ENCODE assay signal across 17 cellular contexts in genomic region chr1:232876506-232877360, GRCh38.
DNase-seq lines count a peak whose midpoint lies in the region; ATAC-seq lines count a peak whose summit lies in the region.
"Had no signal": no experiment of that assay in that cellular context is flagged by ENCODE, and none has a peak within 500 bp of the region (broad histone marks: within the 10 kb centered on the region; RNA-seq: fewer than 3 reads in every experiment).

No MANE protein-coding gene starts in this region.

- POLR2A ChIA-PET in activated CD4-positive, alpha-beta T cell treated with anti-CD3 and anti-CD28 coated beads for 36 hours (lab: Charles Lee): no interaction called here

- CTCF ChIA-PET in activated CD4-positive, alpha-beta T cell treated with anti-CD3 and anti-CD28 coated beads for 36 hours (lab: Charles Lee): no interaction called here
- CTCF ChIA-PET in activated naive CD4-positive, alpha-beta T cell treated with anti-CD3 and anti-CD28 coated beads for 36 hours (lab: Charles Lee): no interaction called here

- ATAC-seq in activated CD4-positive, alpha-beta T cell treated with anti-CD3 and anti-CD28 coated beads for 36 hours: peak; percentile 82
- ATAC-seq in activated naive CD4-positive, alpha-beta T cell treated with anti-CD3 and anti-CD28 coated beads, Interleukin-2, amount 50 U/mL, for 72 hours: peak; percentile 87 to 94
- ATAC-seq in activated T-cell treated with anti-CD3 and anti-CD28 coated beads, Interleukin-2, amount 50 U/mL, for 72 hours (replicated peaks in 1 of 2): peak; percentile 78 to 86
- ATAC-seq in stimulated activated effector memory CD8-positive, alpha-beta T cell treated with anti-CD3 and anti-CD28 coated beads, Interleukin-12 subunit alpha, Interleukin-12 subunit beta, amount 100 ng/mL, for 72 hours: peak; percentile 84
- ATAC-seq in GM21423 (IDR thresholded peaks at IDR 0.05; ENCODE audit: unreplicated experiment): no peak
- ATAC-seq: PC-3 had no signal

- intact Hi-C loops in activated CD4-positive, alpha-beta T cell treated with anti-CD3 and anti-CD28 coated beads for 36 hours (cut with DNase I, micrococcal nuclease): no loop called here
- intact Hi-C loops in activated naive CD4-positive, alpha-beta T cell treated with anti-CD3 and anti-CD28 coated beads for 36 hours (cut with micrococcal nuclease): no loop called here

- H3K36me3 Mint-ChIP-seq in activated CD4-positive, alpha-beta T cell treated with anti-CD3 and anti-CD28 coated beads for 36 hours (ENCODE audit: low read depth): no peaks in the 10 kb centered on the region
- no peaks in the 10 kb centered on the region for H3K36me3 Mint-ChIP-seq in activated naive CD4-positive, alpha-beta T cell treated with anti-CD3 and anti-CD28 coated beads, Interleukin-2, amount 50 U/mL, for 72 hours
- no peaks in the 10 kb centered on the region for H3K36me3 Mint-ChIP-seq in activated naive CD4-positive, alpha-beta T cell treated with anti-CD3 and anti-CD28 coated beads for 36 hours (ENCODE audit: low read depth)
- no peaks in the 10 kb centered on the region for H3K36me3 Mint-ChIP-seq in activated T-cell treated with anti-CD3 and anti-CD28 coated beads, Interleukin-2, amount 50 U/mL, for 72 hours (ENCODE audit: insufficient read depth in 2 of 2)
- H3K36me3 Mint-ChIP-seq in stimulated activated effector memory CD8-positive, alpha-beta T cell treated with anti-CD3 and anti-CD28 coated beads, Interleukin-12 subunit alpha, Interleukin-12 subunit beta, amount 100 ng/mL, for 72 hours: no peaks in the 10 kb centered on the region
- H3K36me3 Mint-ChIP-seq: CD8-positive, alpha-beta memory T cell had no signal

- H3K27me3 Mint-ChIP-seq in activated CD4-positive, alpha-beta T cell treated with anti-CD3 and anti-CD28 coated beads for 36 hours: peaks cover 1% of the 10 kb centered on the region
- no peaks in the 10 kb centered on the region for H3K27me3 Mint-ChIP-seq in activated naive CD4-positive, alpha-beta T cell treated with anti-CD3 and anti-CD28 coated beads for 36 hours (ENCODE audit: low read depth)
- peaks cover 5% of the 10 kb centered on the region for H3K27me3 Mint-ChIP-seq in activated T-cell treated with anti-CD3 and anti-CD28 coated beads, Interleukin-2, amount 50 U/mL, for 72 hours (ENCODE audit: low read depth)

- H3K4me1 Mint-ChIP-seq in activated CD4-positive, alpha-beta T cell treated with anti-CD3 and anti-CD28 coated beads for 36 hours: peaks cover 8% of the 10 kb centered on the region
- H3K4me1 Mint-ChIP-seq in activated naive CD4-positive, alpha-beta T cell treated with anti-CD3 and anti-CD28 coated beads for 36 hours (ENCODE audit: low read depth): peaks cover 2% of the 10 kb centered on the region
- H3K4me1 Mint-ChIP-seq in activated T-cell treated with anti-CD3 and anti-CD28 coated beads, Interleukin-2, amount 50 U/mL, for 72 hours (ENCODE audit: low read depth): peaks cover 16% of the 10 kb centered on the region
- peaks cover 9% of the 10 kb centered on the region for H3K4me1 Mint-ChIP-seq in stimulated activated effector memory CD8-positive, alpha-beta T cell treated with anti-CD3 and anti-CD28 coated beads, Interleukin-12 subunit alpha, Interleukin-12 subunit beta, amount 100 ng/mL, for 72 hours

- DNase-seq in activated CD4-positive, alpha-beta T cell treated with anti-CD3 and anti-CD28 coated beads for 36 hours: peak; percentile 28
- no peak for DNase-seq in activated CD4-positive, alpha-beta T cell treated with anti-CD3 and anti-CD28 coated beads for 4 hours
- peak in 1 of 2 donors; percentile 19 for DNase-seq in activated naive CD4-positive, alpha-beta T cell treated with anti-CD3 and anti-CD28 coated beads, Interleukin-2, amount 50 U/mL, for 72 hours (ENCODE audit: low spot score in 2 of 2)
- no peak for DNase-seq in activated naive CD4-positive, alpha-beta T cell treated with anti-CD3 and anti-CD28 coated beads for 36 hours
- peak; percentile 11 to 35 for DNase-seq in activated T-cell treated with anti-CD3 and anti-CD28 coated beads, Interleukin-2, amount 50 U/mL, for 72 hours
- DNase-seq in stimulated activated effector memory CD8-positive, alpha-beta T cell treated with anti-CD3 and anti-CD28 coated beads, Interleukin-12 subunit alpha, Interleukin-12 subunit beta, amount 100 ng/mL, for 72 hours (ENCODE audit: low spot score in 2 of 2): no peak
- DNase-seq in islet precursor cell: no peak
- DNase-seq: CD8-positive, alpha-beta memory T cell; GF-D8; KBM-7; NCI-H1092 treated with DMSO at 0.1 percent for 48 hours; NCI-H1694; NCI-H2107; NCI-H226; NCI-H69; PC-3 had no signal

- H3K4me3 Mint-ChIP-seq in activated CD4-positive, alpha-beta T cell treated with anti-CD3 and anti-CD28 coated beads for 36 hours: no peak overlapping the region
- H3K4me3 Mint-ChIP-seq in activated naive CD4-positive, alpha-beta T cell treated with anti-CD3 and anti-CD28 coated beads for 36 hours: no peak overlapping the region
- H3K4me3 Mint-ChIP-seq in activated T-cell treated with anti-CD3 and anti-CD28 coated beads, Interleukin-2, amount 50 U/mL, for 72 hours: peak overlapping the region; percentile 22 to 25
- H3K4me3 Mint-ChIP-seq in stimulated activated effector memory CD8-positive, alpha-beta T cell treated with anti-CD3 and anti-CD28 coated beads, Interleukin-12 subunit alpha, Interleukin-12 subunit beta, amount 100 ng/mL, for 72 hours: peak overlapping the region; percentile 19

- no peak overlapping the region for H3K27ac Mint-ChIP-seq in activated CD4-positive, alpha-beta T cell treated with anti-CD3 and anti-CD28 coated beads for 36 hours
- peak overlapping the region; percentile 54 to 58 for H3K27ac Mint-ChIP-seq in activated naive CD4-positive, alpha-beta T cell treated with anti-CD3 and anti-CD28 coated beads, Interleukin-2, amount 50 U/mL, for 72 hours
- H3K27ac Mint-ChIP-seq in activated naive CD4-positive, alpha-beta T cell treated with anti-CD3 and anti-CD28 coated beads for 36 hours: no peak overlapping the region
- peak overlapping the region; percentile 9 for H3K27ac Mint-ChIP-seq in activated T-cell treated with anti-CD3 and anti-CD28 coated beads, Interleukin-2, amount 50 U/mL, for 72 hours
- H3K27ac Mint-ChIP-seq in stimulated activated effector memory CD8-positive, alpha-beta T cell treated with anti-CD3 and anti-CD28 coated beads, Interleukin-12 subunit alpha, Interleukin-12 subunit beta, amount 100 ng/mL, for 72 hours: no peak overlapping the region
- H3K27ac Mint-ChIP-seq: CD8-positive, alpha-beta memory T cell had no signal

- no peaks in the 10 kb centered on the region for H3K9me3 Mint-ChIP-seq in activated CD4-positive, alpha-beta T cell treated with anti-CD3 and anti-CD28 coated beads for 36 hours (ENCODE audit: low read depth)
- H3K9me3 Mint-ChIP-seq in activated naive CD4-positive, alpha-beta T cell treated with anti-CD3 and anti-CD28 coated beads, Interleukin-2, amount 50 U/mL, for 72 hours: peaks cover 6 to 10% of the 10 kb centered on the region in 2 donors
- H3K9me3 Mint-ChIP-seq in activated naive CD4-positive, alpha-beta T cell treated with anti-CD3 and anti-CD28 coated beads for 36 hours: no peaks in the 10 kb centered on the region
- no peaks in the 10 kb centered on the region for H3K9me3 Mint-ChIP-seq in activated T-cell treated with anti-CD3 and anti-CD28 coated beads, Interleukin-2, amount 50 U/mL, for 72 hours
- no peaks in the 10 kb centered on the region for H3K9me3 Mint-ChIP-seq in stimulated activated effector memory CD8-positive, alpha-beta T cell treated with anti-CD3 and anti-CD28 coated beads, Interleukin-12 subunit alpha, Interleukin-12 subunit beta, amount 100 ng/mL, for 72 hours
- H3K9me3 Mint-ChIP-seq: CD8-positive, alpha-beta memory T cell had no signal

Comparison
In these comparisons a context has a peak if more than half of its experiments do, and no peak if none do; other contexts are left out.
1. DNase-seq: peak in activated CD4-positive, alpha-beta T cell treated with anti-CD3 and anti-CD28 coated beads for 36 hours (single experiment) and activated T-cell treated with anti-CD3 and anti-CD28 coated beads, Interleukin-2, amount 50 U/mL, for 72 hours (2 of 2); none in activated CD4-positive, alpha-beta T cell treated with anti-CD3 and anti-CD28 coated beads for 4 hours (0 of 2), activated naive CD4-positive, alpha-beta T cell treated with anti-CD3 and anti-CD28 coated beads for 36 hours (single experiment), stimulated activated effector memory CD8-positive, alpha-beta T cell treated with anti-CD3 and anti-CD28 coated beads, Interleukin-12 subunit alpha, Interleukin-12 subunit beta, amount 100 ng/mL, for 72 hours (0 of 2) and islet precursor cell (single experiment).
2. H3K27ac Mint-ChIP-seq: peak in activated naive CD4-positive, alpha-beta T cell treated with anti-CD3 and anti-CD28 coated beads, Interleukin-2, amount 50 U/mL, for 72 hours (2 of 2) and activated T-cell treated with anti-CD3 and anti-CD28 coated beads, Interleukin-2, amount 50 U/mL, for 72 hours (single experiment); none in activated CD4-positive, alpha-beta T cell treated with anti-CD3 and anti-CD28 coated beads for 36 hours (single experiment), activated naive CD4-positive, alpha-beta T cell treated with anti-CD3 and anti-CD28 coated beads for 36 hours (single experiment) and stimulated activated effector memory CD8-positive, alpha-beta T cell treated with anti-CD3 and anti-CD28 coated beads, Interleukin-12 subunit alpha, Interleukin-12 subunit beta, amount 100 ng/mL, for 72 hours (single experiment).
3. H3K4me3 Mint-ChIP-seq: peak in activated T-cell treated with anti-CD3 and anti-CD28 coated beads, Interleukin-2, amount 50 U/mL, for 72 hours (2 of 2) and stimulated activated effector memory CD8-positive, alpha-beta T cell treated with anti-CD3 and anti-CD28 coated beads, Interleukin-12 subunit alpha, Interleukin-12 subunit beta, amount 100 ng/mL, for 72 hours (single experiment); none in activated CD4-positive, alpha-beta T cell treated with anti-CD3 and anti-CD28 coated beads for 36 hours (single experiment) and activated naive CD4-positive, alpha-beta T cell treated with anti-CD3 and anti-CD28 coated beads for 36 hours (single experiment).